1 cellular context compared by ENCODE assay signal in the genomic region with DNA sequence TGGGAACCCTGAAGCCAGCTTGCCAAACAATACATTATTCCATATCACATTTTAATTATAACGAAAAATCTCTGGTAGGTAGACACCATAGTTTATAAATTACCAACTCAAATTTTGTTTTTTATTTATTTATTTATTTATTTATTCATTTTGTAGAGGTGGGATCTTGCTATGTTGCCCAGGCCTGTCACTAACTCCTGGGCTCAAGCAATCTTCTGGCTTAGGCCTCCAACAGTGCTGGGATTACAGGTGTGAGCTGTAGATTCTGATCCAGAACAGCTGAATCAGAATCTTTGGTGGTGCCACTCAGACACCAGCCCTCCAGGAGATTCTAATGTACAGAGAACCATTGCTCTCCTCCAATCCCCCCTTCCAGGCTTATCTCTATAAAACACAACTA.
TF ChIP-seq lines count a peak whose summit lies in the region.

No MANE protein-coding gene starts in this region.

TF ChIP-seq in WTC11, 78 proteins besides CTCF, POLR2A, EP300 and RAD21 (continued from another document):
- TF ChIP-seq, protein P1, sequence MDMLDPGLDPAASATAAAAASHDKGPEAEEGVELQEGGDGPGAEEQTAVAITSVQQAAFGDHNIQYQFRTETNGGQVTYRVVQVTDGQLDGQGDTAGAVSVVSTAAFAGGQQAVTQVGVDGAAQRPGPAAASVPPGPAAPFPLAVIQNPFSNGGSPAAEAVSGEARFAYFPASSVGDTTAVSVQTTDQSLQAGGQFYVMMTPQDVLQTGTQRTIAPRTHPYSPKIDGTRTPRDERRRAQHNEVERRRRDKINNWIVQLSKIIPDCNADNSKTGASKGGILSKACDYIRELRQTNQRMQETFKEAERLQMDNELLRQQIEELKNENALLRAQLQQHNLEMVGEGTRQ (CRISPR knock-in tag; IDR thresholded peaks at IDR 0.05), result no peak
- no peak for TF ChIP-seq TP53 (CRISPR knock-in tag; IDR thresholded peaks at IDR 0.05)
- no peak for TF ChIP-seq ZNF138 (CRISPR knock-in tag; conservative IDR thresholded peaks at IDR 0.05)
- TF ChIP-seq, protein P2, sequence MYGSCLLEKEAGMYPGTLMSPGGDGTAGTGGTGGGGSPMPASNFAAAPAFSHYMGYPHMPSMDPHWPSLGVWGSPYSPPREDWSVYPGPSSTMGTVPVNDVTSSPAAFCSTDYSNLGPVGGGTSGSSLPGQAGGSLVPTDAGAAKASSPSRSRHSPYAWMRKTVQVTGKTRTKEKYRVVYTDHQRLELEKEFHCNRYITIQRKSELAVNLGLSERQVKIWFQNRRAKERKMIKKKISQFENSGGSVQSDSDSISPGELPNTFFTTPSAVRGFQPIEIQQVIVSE (CRISPR knock-in tag; IDR thresholded peaks at IDR 0.05; ENCODE audit: borderline replicate concordance), result no peak
- no peak for TF ChIP-seq SP1 (CRISPR knock-in tag; conservative IDR thresholded peaks at IDR 0.05)
- TF ChIP-seq SOX15 (CRISPR knock-in tag; IDR thresholded peaks at IDR 0.05), result no peak
- TF ChIP-seq, protein P3, sequence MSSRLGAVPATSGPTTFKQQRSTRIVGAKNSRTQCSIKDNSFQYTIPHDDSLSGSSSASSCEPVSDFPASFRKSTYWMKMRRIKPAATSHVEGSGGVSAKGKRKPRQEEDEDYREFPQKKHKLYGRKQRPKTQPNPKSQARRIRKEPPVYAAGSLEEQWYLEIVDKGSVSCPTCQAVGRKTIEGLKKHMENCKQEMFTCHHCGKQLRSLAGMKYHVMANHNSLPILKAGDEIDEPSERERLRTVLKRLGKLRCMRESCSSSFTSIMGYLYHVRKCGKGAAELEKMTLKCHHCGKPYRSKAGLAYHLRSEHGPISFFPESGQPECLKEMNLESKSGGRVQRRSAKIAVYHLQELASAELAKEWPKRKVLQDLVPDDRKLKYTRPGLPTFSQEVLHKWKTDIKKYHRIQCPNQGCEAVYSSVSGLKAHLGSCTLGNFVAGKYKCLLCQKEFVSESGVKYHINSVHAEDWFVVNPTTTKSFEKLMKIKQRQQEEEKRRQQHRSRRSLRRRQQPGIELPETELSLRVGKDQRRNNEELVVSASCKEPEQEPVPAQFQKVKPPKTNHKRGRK (CRISPR knock-in tag; IDR thresholded peaks at IDR 0.05; ENCODE audit: borderline replicate concordance), result no peak
- TF ChIP-seq ZNF219 (CRISPR knock-in tag; IDR thresholded peaks at IDR 0.05; ENCODE audit: borderline replicate concordance), result no peak
- TF ChIP-seq ATF6 (CRISPR knock-in tag; IDR thresholded peaks at IDR 0.05), result no peak
- TF ChIP-seq HMGA2 (CRISPR knock-in tag; IDR thresholded peaks at IDR 0.05), result no peak
